ENCODE assay signal across 10 cellular contexts in the genomic region with DNA sequence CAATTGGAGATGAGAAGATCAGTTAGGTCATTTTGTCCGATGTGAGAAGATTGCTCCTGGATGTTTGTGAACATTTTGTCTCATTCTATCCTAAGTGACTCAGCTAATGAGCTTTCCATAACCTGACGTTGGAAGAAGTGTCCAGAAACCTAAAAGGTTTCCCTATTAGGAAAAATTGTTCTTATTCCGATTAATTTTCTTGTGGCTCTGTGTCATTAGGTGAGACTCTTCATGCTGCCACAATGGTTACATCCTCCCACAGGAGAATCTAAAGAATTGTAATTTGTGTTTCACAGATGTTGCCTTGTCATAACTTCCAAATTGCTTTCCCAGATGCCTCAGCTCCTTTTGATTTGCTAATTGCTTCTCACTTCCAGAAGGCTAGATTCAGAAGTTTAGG.
"Had no signal": no experiment of that assay in that cellular context is flagged by ENCODE, and none has a peak within 500 bp of the region (broad histone marks: within the 10 kb centered on the region; RNA-seq: fewer than 3 reads in every experiment).

No MANE protein-coding gene starts in this region.

- H3K4me1 ChIP-seq: HAP-1 had no signal

- H3K4me3 Mint-ChIP-seq: GM23338, H9, HFFc6 had no signal

- H3K9ac ChIP-seq: GM23248 had no signal

- H3K27ac Mint-ChIP-seq: GM23338, H9, HFFc6 had no signal

- H3K4me3 ChIP-seq: GM23248, GM23338, HAP-1 had no signal

- H3K27ac ChIP-seq: GM23248 had no signal

- H3K4me2 ChIP-seq: GM23338 had no signal

- H3K9me3 Mint-ChIP-seq: GM23338, HFFc6 had no signal

- FAIRE-seq: H1, H54 had no signal

- H2AFZ ChIP-seq: GM23248, GM23338 had no signal

- H3K36me3 ChIP-seq: HAP-1 had no signal

- DNase-seq: GM23248, GOT3, H7, H9, HCEC 1CT, HFFc6 had no signal

- H3K4me1 Mint-ChIP-seq: GM23338 had no signal

- H3K9me3 ChIP-seq: HAP-1 had no signal
